In genomic region chr7:158706273-158706704, GRCh38 we compare ENCODE assay signal across 14 cellular contexts. TPM values are rescaled to one million over a fixed set of nuclear protein-coding genes. Genes with fewer than 3 reads are reported as not detected.
DNase-seq lines count a peak whose midpoint lies in the region; ATAC-seq and TF ChIP-seq lines count a peak whose summit lies in the region.
"Had no signal": no experiment of that assay in that cellular context is flagged by ENCODE, and none has a peak within 500 bp of the region (broad histone marks: within the 10 kb centered on the region; RNA-seq: fewer than 3 reads in every experiment).

No MANE protein-coding gene starts in this region.

- intact Hi-C loops in sciatic nerve (cut with DNase I), result no loop called here

- H3K9me3 Mint-ChIP-seq in T-helper 1 cell treated with Interleukin-12 subunit alpha and Interleukin-12 subunit beta and Interleukin-4 antibody, amounts not matched to agents 30 μg/mL and 1 μg/mL, for 36 hours, result peaks cover 13% of the 10 kb centered on the region
- peaks cover 18% of the 10 kb centered on the region for H3K9me3 Mint-ChIP-seq in GM23338
- H3K9me3 Mint-ChIP-seq in activated T-helper 17 cell treated with anti-CD3 and anti-CD28 coated beads, Interleukin-2, amount 50 U/mL, for 72 hours, result no peaks in the 10 kb centered on the region
- H3K9me3 Mint-ChIP-seq in natural killer cell treated with Interleukin-12 subunit alpha and Interleukin-12 subunit beta and Interleukin-15 and Interleukin-18, amount 100 ng/mL, for 72 hours, result no peaks in the 10 kb centered on the region

- peak overlapping the region; percentile 66 for H3K4me3 Mint-ChIP-seq in T-helper 1 cell treated with Interleukin-12 subunit alpha and Interleukin-12 subunit beta and Interleukin-4 antibody, amounts not matched to agents 30 μg/mL and 1 μg/mL, for 36 hours
- H3K4me3 Mint-ChIP-seq in GM23338, result peak overlapping the region; percentile 55
- peak overlapping the region; percentile 82 for H3K4me3 Mint-ChIP-seq in activated T-helper 17 cell treated with anti-CD3 and anti-CD28 coated beads, Interleukin-2, amount 50 U/mL, for 72 hours
- H3K4me3 Mint-ChIP-seq in natural killer cell treated with Interleukin-12 subunit alpha and Interleukin-12 subunit beta and Interleukin-15 and Interleukin-18, amount 100 ng/mL, for 72 hours, result peak overlapping the region; percentile 83

- H3F3A ChIP-seq in GM23338 (replicated peaks; ENCODE audit: low read depth), result no peaks in the 10 kb centered on the region; the same call in 1 of the 2 replicates

- H4K20me1 ChIP-seq in GM23338 (replicated peaks; ENCODE audit: insufficient read depth), result peaks cover under 1% of the 10 kb centered on the region; the same call in 1 of the 2 replicates

- H3K4me1 Mint-ChIP-seq in T-helper 1 cell treated with Interleukin-12 subunit alpha and Interleukin-12 subunit beta and Interleukin-4 antibody, amounts not matched to agents 30 μg/mL and 1 μg/mL, for 36 hours (ENCODE audit: low read depth), result peaks cover 42% of the 10 kb centered on the region
- peaks cover 32% of the 10 kb centered on the region for H3K4me1 Mint-ChIP-seq in GM23338
- H3K4me1 Mint-ChIP-seq in activated T-helper 17 cell treated with anti-CD3 and anti-CD28 coated beads, Interleukin-2, amount 50 U/mL, for 72 hours, result peaks cover 24% of the 10 kb centered on the region
- H3K4me1 Mint-ChIP-seq in natural killer cell treated with Interleukin-12 subunit alpha and Interleukin-12 subunit beta and Interleukin-15 and Interleukin-18, amount 100 ng/mL, for 72 hours (ENCODE audit: low read depth in 2 of 2), result peaks cover 26 to 30% of the 10 kb centered on the region in 2 donors

- no peak overlapping the region for H3K27ac ChIP-seq in GM23338 (ENCODE audit: low read depth)

- H3K27me3 ChIP-seq in GM23338 (ENCODE audit: insufficient read depth), result no peaks in the 10 kb centered on the region
- H3K27me3 ChIP-seq: tibial nerve had no signal

- H3K4me3 ChIP-seq in GM23338, result no peak overlapping the region

- DNase-seq in T-helper 1 cell (no peak), GM23338 (ENCODE audit: low spot score) (no peak), sciatic nerve (ENCODE audit: low spot score) (no peak), NCI-H1092 (lab: John Stamatoyannopoulos, UW) (no peak)
- no peak for DNase-seq in natural killer cell treated with Interleukin-12 subunit alpha and Interleukin-12 subunit beta and Interleukin-15 and Interleukin-18, amount 100 ng/mL, for 72 hours (ENCODE audit: low spot score)
- DNase-seq: cortex of kidney, HCEC 1CT, NCI-H524 treated with DMSO at 0.1 percent for 48 hours, Right ventricle myocardium superior had no signal

- no peaks in the 10 kb centered on the region; the same call in 1 of the 2 replicates for H3K36me3 ChIP-seq in GM23338 (ENCODE audit: insufficient read depth)
- H3K36me3 ChIP-seq: tibial nerve had no signal

- peaks cover 26% of the 10 kb centered on the region for H3K4me1 ChIP-seq in GM23338 (ENCODE audit: insufficient read depth)

- H3K9me2 ChIP-seq in GM23338 (ENCODE audit: insufficient read depth), result no peaks in the 10 kb centered on the region

- H3K36me3 Mint-ChIP-seq in T-helper 1 cell treated with Interleukin-12 subunit alpha and Interleukin-12 subunit beta and Interleukin-4 antibody, amounts not matched to agents 30 μg/mL and 1 μg/mL, for 36 hours (ENCODE audit: low read depth), result peaks cover 19% of the 10 kb centered on the region
- H3K36me3 Mint-ChIP-seq in GM23338 (ENCODE audit: low read depth), result peaks cover 21% of the 10 kb centered on the region
- peaks cover 24% of the 10 kb centered on the region for H3K36me3 Mint-ChIP-seq in activated T-helper 17 cell treated with anti-CD3 and anti-CD28 coated beads, Interleukin-2, amount 50 U/mL, for 72 hours (ENCODE audit: low read depth)
- peaks cover 4% of the 10 kb centered on the region for H3K36me3 Mint-ChIP-seq in natural killer cell treated with Interleukin-12 subunit alpha and Interleukin-12 subunit beta and Interleukin-15 and Interleukin-18, amount 100 ng/mL, for 72 hours

- ATAC-seq in GM23338 (no peak), HG03439 (IDR thresholded peaks at IDR 0.05; ENCODE audit: unreplicated experiment) (no peak), sciatic nerve (no peak)
- no peak for ATAC-seq in activated T-helper 17 cell treated with anti-CD3 and anti-CD28 coated beads, Interleukin-2, amount 50 U/mL, for 72 hours (replicated peaks)
- ATAC-seq in natural killer cell treated with Interleukin-12 subunit alpha and Interleukin-12 subunit beta and Interleukin-15 and Interleukin-18, amount 100 ng/mL, for 72 hours, result no peak
- ATAC-seq: GM12878 had no signal

- peaks cover 23% of the 10 kb centered on the region for H3K79me2 ChIP-seq in GM23338 (replicated peaks; ENCODE audit: insufficient read depth)

- no peak overlapping the region for H3K27ac Mint-ChIP-seq in T-helper 1 cell treated with Interleukin-12 subunit alpha and Interleukin-12 subunit beta and Interleukin-4 antibody, amounts not matched to agents 30 μg/mL and 1 μg/mL, for 36 hours
- no peak overlapping the region for H3K27ac Mint-ChIP-seq in GM23338
- peak overlapping the region; percentile 42 for H3K27ac Mint-ChIP-seq in activated T-helper 17 cell treated with anti-CD3 and anti-CD28 coated beads, Interleukin-2, amount 50 U/mL, for 72 hours
- H3K27ac Mint-ChIP-seq in natural killer cell treated with Interleukin-12 subunit alpha and Interleukin-12 subunit beta and Interleukin-15 and Interleukin-18, amount 100 ng/mL, for 72 hours, result no peak overlapping the region

- H3K4me2 ChIP-seq in GM23338, result no peak overlapping the region

- no peak for TF ChIP-seq CTCF in GM23338 (conservative IDR thresholded peaks at IDR 0.05; ENCODE audit: low read depth in 2 of 2)

- no peaks in the 10 kb centered on the region for H3K27me3 Mint-ChIP-seq in T-helper 1 cell treated with Interleukin-12 subunit alpha and Interleukin-12 subunit beta and Interleukin-4 antibody, amounts not matched to agents 30 μg/mL and 1 μg/mL, for 36 hours (ENCODE audit: low read depth)
- H3K27me3 Mint-ChIP-seq in GM23338 (ENCODE audit: insufficient read depth, low read depth, poor library complexity), result peaks cover 4% of the 10 kb centered on the region
- H3K27me3 Mint-ChIP-seq in activated T-helper 17 cell treated with anti-CD3 and anti-CD28 coated beads, Interleukin-2, amount 50 U/mL, for 72 hours, result no peaks in the 10 kb centered on the region
- H3K27me3 Mint-ChIP-seq in natural killer cell treated with Interleukin-12 subunit alpha and Interleukin-12 subunit beta and Interleukin-15 and Interleukin-18, amount 100 ng/mL, for 72 hours, result no peaks in the 10 kb centered on the region

- H2AFZ ChIP-seq in GM23338, result no peak overlapping the region

TF ChIP-seq in GM23338, 12 proteins besides CTCF, POLR2A, EP300 and RAD21 (continues in another document):
- no peak for TF ChIP-seq NANOG (IDR thresholded peaks at IDR 0.05; ENCODE audit: borderline replicate concordance)

RNA-seq across cellular contexts. Expression of gene NCAPG2, which starts 1.7 kb away (rescaled TPM):
- total RNA-seq in GM23338 (2014; rRNA removed; shearing (Covaris generic)), result 76.5 and 91.2 TPM in 2 replicates
- polyA plus RNA-seq in GM23338 (2016; fragmentation: Nextera tagmentation; extraction: Ambion mirVana), result 34.0 and 38.7 TPM in 2 replicates
- total RNA-seq in activated T-helper 17 cell treated with anti-CD3 and anti-CD28 coated beads, Interleukin-2, amount 50 U/mL, for 72 hours, result 100 to 1,000 TPM; 129 to 141 TPM
- total RNA-seq in natural killer cell treated with Interleukin-12 subunit alpha and Interleukin-12 subunit beta and Interleukin-15 and Interleukin-18, amount 100 ng/mL, for 72 hours, result 100 to 1,000 TPM in 1 of 2 donors, 10 to 100 TPM in 1; 45.0 to 117 TPM
- 11.7 TPM for total RNA-seq in sciatic nerve
